ENCODE assay signal across 8 cellular contexts in the genomic region with DNA sequence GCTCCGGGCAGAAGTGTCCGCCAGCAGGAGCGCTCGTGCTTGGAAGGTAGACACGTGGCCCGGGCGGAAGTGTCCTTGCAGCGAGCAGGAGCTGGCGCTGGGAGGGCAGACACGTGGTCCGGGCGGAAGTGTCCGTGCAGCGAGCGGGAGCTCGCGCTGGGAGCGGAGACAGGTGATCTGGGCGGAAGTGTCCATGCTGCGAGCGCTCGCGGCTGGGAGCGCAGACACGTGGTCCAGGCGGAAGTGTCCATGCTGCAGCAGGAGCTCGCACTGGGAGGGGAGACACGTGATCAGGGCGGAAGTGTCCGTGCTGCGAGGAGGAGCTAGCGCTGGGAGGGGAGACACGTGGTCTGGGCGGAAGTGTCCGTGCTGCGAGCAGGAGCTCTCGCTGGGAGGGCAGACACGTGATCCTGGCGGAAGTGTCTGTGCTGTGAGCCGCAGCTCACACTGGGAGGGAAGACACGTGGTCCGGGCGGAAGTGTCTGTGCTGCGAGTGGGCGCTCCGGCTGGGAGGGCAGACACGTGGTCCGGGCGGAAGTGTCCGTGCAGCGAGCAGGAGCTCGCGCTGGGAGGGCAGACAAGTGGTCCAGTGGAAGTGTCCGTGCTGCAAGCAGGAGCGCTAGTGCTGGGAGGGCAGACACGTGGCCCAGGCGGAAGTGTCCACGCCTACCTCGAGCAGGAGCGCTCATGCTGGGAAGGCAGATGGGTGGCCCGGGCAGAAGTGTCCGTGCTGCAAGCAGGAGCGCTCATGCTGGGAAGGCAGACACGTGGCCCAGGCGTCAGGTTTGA. TPM values are rescaled to one million over a fixed set of nuclear protein-coding genes. Genes with fewer than 3 reads are reported as not detected.
DNase-seq lines count a peak whose midpoint lies in the region; ATAC-seq and TF ChIP-seq lines count a peak whose summit lies in the region.

No MANE protein-coding gene starts in this region.

- H3K9me3 ChIP-seq in stomach: no peaks in the 10 kb centered on the region
- no peaks in the 10 kb centered on the region for H3K9me3 ChIP-seq in PC-9 (ENCODE audit: insufficient read depth, low read depth)

- H3F3A ChIP-seq in PC-9 (ENCODE audit: insufficient read depth, low read depth): no peaks in the 10 kb centered on the region; the same call in 1 of the 2 replicates

- TF ChIP-seq CTCF in stomach (IDR thresholded peaks at IDR 0.05) (no peak), PC-9 (conservative IDR thresholded peaks at IDR 0.05) (no peak)

- peak overlapping the region in 4 of 5 donors; percentile 8 to 90 (median 30) for H3K27ac ChIP-seq in stomach
- H3K27ac ChIP-seq in PC-9: no peak overlapping the region

- no TSS peak for BruUV-seq in PC-9 (replicated peaks; lab: Mats Ljungman, UMichigan)

- intact Hi-C loops in stomach (cut with DNase I; ENCODE audit: low total_unique reads): no loop called here
- intact Hi-C loops in PC-9 (cut with micrococcal nuclease; ENCODE audit: unreplicated experiment): no loop called here

- no peaks in the 10 kb centered on the region for H3K27me3 ChIP-seq in stomach
- no peaks in the 10 kb centered on the region for H3K27me3 ChIP-seq in PC-9 (ENCODE audit: insufficient read depth, low read depth)

- TF ChIP-seq POLR2A in stomach (IDR thresholded peaks at IDR 0.05): no peak

- H3K36me3 ChIP-seq in stomach (peaks cover 28 to 72% (median 53%) of the 10 kb centered on the region in 4 donors), PC-9 (ENCODE audit: low read depth) (peaks cover 30% of the 10 kb centered on the region)

- no peak for TF ChIP-seq EP300 in stomach (IDR thresholded peaks at IDR 0.05)

- POLR2A ChIA-PET in PC-9 (lab: Charles Lee; ENCODE audit: unreplicated experiment): no interaction called here

- no peak overlapping the region for H2AFZ ChIP-seq in PC-9

- peak; percentile 88 for ATAC-seq in SK-N-SH treated with all-trans-retinoic acid at 6 μM for 48 hours

- DNase-seq in activated T-cell treated with anti-CD3 and anti-CD28 coated beads for 48 hours (ENCODE audit: low read depth) (peak; percentile 28), foreskin melanocyte (peak; percentile 77), stomach (no peak), PC-9 (no peak), NCI-H345 (lab: John Stamatoyannopoulos, UW) (no peak), midbrain (lab: John Stamatoyannopoulos, UW) (no peak)
- DNase-seq in activated T-cell treated with anti-CD3 and anti-CD28 coated beads, Interleukin-2, amount 50 U/mL, for 48 hours: no peak

- no peak overlapping the region for H3K4me2 ChIP-seq in PC-9

- no peaks in the 10 kb centered on the region for H3K79me2 ChIP-seq in PC-9 (ENCODE audit: low read depth)

- H3K4me1 ChIP-seq in stomach (peaks cover 22 to 42% (median 30%) of the 10 kb centered on the region in 4 donors), PC-9 (replicated peaks; ENCODE audit: insufficient read depth) (no peaks in the 10 kb centered on the region)

- peaks cover 29% of the 10 kb centered on the region for H4K20me1 ChIP-seq in PC-9 (ENCODE audit: insufficient read depth)

- CTCF ChIA-PET in PC-9 (lab: Charles Lee): no interaction called here

- 89 to 95% (median 91%) methylated on average over 65 of the region's 65 CpGs for WGBS in stomach, 5 donors

- H3K4me3 ChIP-seq in stomach: no peak overlapping the region
- no peak overlapping the region for H3K4me3 ChIP-seq in PC-9

- H3K9me2 ChIP-seq in PC-9 (ENCODE audit: insufficient read depth): no peaks in the 10 kb centered on the region

TF ChIP-seq in SK-N-SH treated with all-trans-retinoic acid at 6 μM for 48 hours, 23 proteins besides CTCF, POLR2A, EP300 and RAD21 (continues in another document):
- TF ChIP-seq CSDC2 (CRISPR knock-in tag; IDR thresholded peaks at IDR 0.05) (peak; percentile 77), RARB (CRISPR knock-in tag; IDR thresholded peaks at IDR 0.05) (no peak), TCF4 (CRISPR knock-in tag; IDR thresholded peaks at IDR 0.05; ENCODE audit: borderline replicate concordance) (no peak), ZFP30 (CRISPR knock-in tag; IDR thresholded peaks at IDR 0.05) (0 out of 2 replicates have a peak, but pooled peaks have one; percentile 16), CSRNP3 (CRISPR knock-in tag; IDR thresholded peaks at IDR 0.05) (0 out of 2 replicates have a peak, but pooled peaks have one; percentile 18), ZFP3 (CRISPR knock-in tag; IDR thresholded peaks at IDR 0.05) (peak; percentile 45; the same call in 1 of the 2 replicates), ZC3H10 (CRISPR knock-in tag; IDR thresholded peaks at IDR 0.05) (no peak; the same call in 1 of the 2 replicates), OSR1 (CRISPR knock-in tag; IDR thresholded peaks at IDR 0.05) (no peak), ZNF565 (CRISPR knock-in tag; conservative IDR thresholded peaks at IDR 0.05; ENCODE audit: low read depth) (peak; percentile 76; the same call in 1 of the 2 replicates), ARNTL (CRISPR knock-in tag; IDR thresholded peaks at IDR 0.05; ENCODE audit: borderline replicate concordance, low read depth) (peak; percentile 72; the same call in 1 of the 2 replicates), PPARA (CRISPR knock-in tag; IDR thresholded peaks at IDR 0.05; ENCODE audit: borderline replicate concordance) (no peak), CREB5 (CRISPR knock-in tag; IDR thresholded peaks at IDR 0.05; ENCODE audit: low read depth) (no peak), ESRRG (CRISPR knock-in tag; IDR thresholded peaks at IDR 0.05) (no peak), ISL1 (CRISPR knock-in tag; IDR thresholded peaks at IDR 0.05) (no peak)
- TF ChIP-seq, protein P1, sequence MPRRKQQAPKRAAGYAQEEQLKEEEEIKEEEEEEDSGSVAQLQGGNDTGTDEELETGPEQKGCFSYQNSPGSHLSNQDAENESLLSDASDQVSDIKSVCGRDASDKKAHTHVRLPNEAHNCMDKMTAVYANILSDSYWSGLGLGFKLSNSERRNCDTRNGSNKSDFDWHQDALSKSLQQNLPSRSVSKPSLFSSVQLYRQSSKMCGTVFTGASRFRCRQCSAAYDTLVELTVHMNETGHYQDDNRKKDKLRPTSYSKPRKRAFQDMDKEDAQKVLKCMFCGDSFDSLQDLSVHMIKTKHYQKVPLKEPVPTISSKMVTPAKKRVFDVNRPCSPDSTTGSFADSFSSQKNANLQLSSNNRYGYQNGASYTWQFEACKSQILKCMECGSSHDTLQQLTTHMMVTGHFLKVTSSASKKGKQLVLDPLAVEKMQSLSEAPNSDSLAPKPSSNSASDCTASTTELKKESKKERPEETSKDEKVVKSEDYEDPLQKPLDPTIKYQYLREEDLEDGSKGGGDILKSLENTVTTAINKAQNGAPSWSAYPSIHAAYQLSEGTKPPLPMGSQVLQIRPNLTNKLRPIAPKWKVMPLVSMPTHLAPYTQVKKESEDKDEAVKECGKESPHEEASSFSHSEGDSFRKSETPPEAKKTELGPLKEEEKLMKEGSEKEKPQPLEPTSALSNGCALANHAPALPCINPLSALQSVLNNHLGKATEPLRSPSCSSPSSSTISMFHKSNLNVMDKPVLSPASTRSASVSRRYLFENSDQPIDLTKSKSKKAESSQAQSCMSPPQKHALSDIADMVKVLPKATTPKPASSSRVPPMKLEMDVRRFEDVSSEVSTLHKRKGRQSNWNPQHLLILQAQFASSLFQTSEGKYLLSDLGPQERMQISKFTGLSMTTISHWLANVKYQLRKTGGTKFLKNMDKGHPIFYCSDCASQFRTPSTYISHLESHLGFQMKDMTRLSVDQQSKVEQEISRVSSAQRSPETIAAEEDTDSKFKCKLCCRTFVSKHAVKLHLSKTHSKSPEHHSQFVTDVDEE (CRISPR knock-in tag; IDR thresholded peaks at IDR 0.05): peak; percentile 19; the same call in 1 of the 2 replicates

RNA-seq across cellular contexts. Expression of gene PRKAR1B, which starts 41.1 kb away (rescaled TPM):
- total RNA-seq in stomach (10 to 100 TPM in 4 of 5 donors, 1 to 10 TPM in 1; 4.5 to 45.8 (median 15.2) TPM), PC-9 (2021) (51.7 and 66.6 TPM in 2 replicates)
- 1 to 10 TPM; 5.0 to 9.3 (median 7.8) TPM for polyA plus RNA-seq in stomach

RNA-seq across cellular contexts. Expression of gene DNAAF5, which starts 41.6 kb away (rescaled TPM):
- total RNA-seq in stomach: 100 to 1,000 TPM in 1 of 5 donors, 10 to 100 TPM in 3, 1 to 10 TPM in 1; 9.2 to 210 (median 33.3) TPM
- 10 to 100 TPM in 2 of 3 donors, 1 to 10 TPM in 1; 6.7 to 15.1 (median 10.2) TPM for polyA plus RNA-seq in stomach
- total RNA-seq in PC-9 (2021): 63.2 and 78.9 TPM in 2 replicates

Comparison
In these comparisons a context has a peak if more than half of its experiments do, and no peak if none do; other contexts are left out.
1. DNase-seq: peak in activated T-cell treated with anti-CD3 and anti-CD28 coated beads for 48 hours (single experiment) and foreskin melanocyte (single experiment); none in activated T-cell treated with anti-CD3 and anti-CD28 coated beads, Interleukin-2, amount 50 U/mL, for 48 hours (0 of 2), stomach (single experiment), PC-9 (0 of 2), NCI-H345 (single experiment) and midbrain (single experiment).